In the genomic region with DNA sequence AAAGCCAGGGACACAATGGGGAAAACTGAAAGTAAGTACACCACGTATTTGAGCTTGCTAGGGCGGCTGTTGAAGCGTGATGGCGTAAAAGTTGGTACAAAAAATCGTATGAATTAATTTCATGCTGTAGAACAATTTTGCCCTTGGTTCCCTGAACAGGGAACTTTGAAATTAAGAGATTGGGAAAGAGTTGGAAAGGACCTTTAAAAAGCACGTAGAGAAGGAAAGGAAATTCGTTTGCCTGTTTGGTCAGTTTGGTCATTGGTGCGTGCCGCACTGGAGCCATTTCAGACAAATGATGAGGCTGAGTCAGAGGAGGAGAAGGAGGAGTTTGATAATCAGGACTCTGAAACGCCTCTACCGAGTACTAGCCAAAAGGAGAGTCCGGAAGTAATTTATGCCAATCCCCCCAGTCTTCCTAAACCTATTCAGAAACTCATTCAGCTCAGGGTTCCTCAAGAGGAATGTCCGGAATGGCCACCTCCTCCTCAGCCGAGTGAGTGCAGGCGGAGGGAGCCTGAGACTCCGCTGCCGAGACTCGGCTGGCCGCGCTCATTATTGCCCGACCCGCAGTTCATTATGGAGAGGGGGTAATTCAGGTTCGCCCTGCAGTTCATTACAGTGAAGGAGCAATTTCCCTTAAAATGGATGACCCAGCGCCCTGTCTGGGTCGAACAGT, we compare ENCODE assay signal across 8 cellular contexts. TPM values are rescaled to one million over a fixed set of nuclear protein-coding genes. Genes with fewer than 3 reads are reported as not detected.
DNase-seq lines count a peak whose midpoint lies in the region; ATAC-seq and TF ChIP-seq lines count a peak whose summit lies in the region.

No MANE protein-coding gene starts in this region.

- no peaks in the 10 kb centered on the region; the same call in 1 of the 2 replicates for H3K27me3 ChIP-seq in BJ (ENCODE audit: control insufficient read depth, insufficient read depth, low read length)

- DNase-seq in BJ (ENCODE audit: low read depth): peak; percentile 42
- peak; percentile 74 for DNase-seq in NOMO-1 treated with DMSO at 0.1 percent for 48 hours (lab: John Stamatoyannopoulos, UW; ENCODE audit: unreplicated experiment)
- peak; percentile 11 for DNase-seq in activated T-cell treated with anti-CD3 and anti-CD28 coated beads, Interleukin-2, amount 50 U/mL, for 4 hours
- peak; percentile 78 for DNase-seq in fibroblast of pulmonary artery (ENCODE audit: low read depth)
- no peak for DNase-seq in posterior vena cava (ENCODE audit: low spot score)

- H3K4me1 Mint-ChIP-seq in activated T-cell treated with anti-CD3 and anti-CD28 coated beads, Interleukin-2, amount 50 U/mL, for 4 hours (ENCODE audit: low read depth): peaks cover 10% of the 10 kb centered on the region
- H3K4me1 Mint-ChIP-seq in nephron: peaks cover 8% of the 10 kb centered on the region

- H3K9me3 Mint-ChIP-seq in activated T-cell treated with anti-CD3 and anti-CD28 coated beads, Interleukin-2, amount 50 U/mL, for 4 hours: no peaks in the 10 kb centered on the region
- H3K9me3 Mint-ChIP-seq in nephron: no peaks in the 10 kb centered on the region

- H3K27ac Mint-ChIP-seq in nephron: peak overlapping the region; percentile 89 to 98 (median 96)

- intact Hi-C loops in posterior vena cava (cut with DNase I): loop anchor here in 1 of 2 donors (10.0 kb wide), 1 partner anchor 706 kb away; a partner anchor contains a TSS

- TF ChIP-seq CTCF in BJ (IDR thresholded peaks at IDR 0.05; ENCODE audit: insufficient read depth, low read depth, low read length): no peak
- no peak for TF ChIP-seq CTCF in fibroblast of pulmonary artery (IDR thresholded peaks at IDR 0.05; ENCODE audit: low read length, missing control alignments)
- no peak for TF ChIP-seq CTCF in nephron (IDR thresholded peaks at IDR 0.05; ENCODE audit: unreplicated experiment in 3 of 3)

- H3K4me3 ChIP-seq in BJ (ENCODE audit: low read depth, low read length): peak overlapping the region; percentile 56
- peak overlapping the region; percentile 80 for H3K4me3 ChIP-seq in fibroblast of pulmonary artery (replicated peaks; ENCODE audit: low read depth, low read length)

- POLR2A ChIA-PET in BJ (lab: Charles Lee): interaction anchor here (0.6 kb wide), 2 partner anchors 41 to 706 kb away, joined by 3 read pairs; a partner anchor contains a TSS

- H3K4me3 Mint-ChIP-seq in activated T-cell treated with anti-CD3 and anti-CD28 coated beads, Interleukin-2, amount 50 U/mL, for 4 hours: peak overlapping the region; percentile 83
- peak overlapping the region; percentile 91 to 95 (median 91) for H3K4me3 Mint-ChIP-seq in nephron

- no peaks in the 10 kb centered on the region for H3K36me3 ChIP-seq in BJ (ENCODE audit: control insufficient read depth, insufficient read depth, low read length)

- no peaks in the 10 kb centered on the region for H3K36me3 Mint-ChIP-seq in activated T-cell treated with anti-CD3 and anti-CD28 coated beads, Interleukin-2, amount 50 U/mL, for 4 hours (ENCODE audit: insufficient read depth)
- no peaks in the 10 kb centered on the region for H3K36me3 Mint-ChIP-seq in nephron (ENCODE audit: low read depth)

- peaks cover 2% of the 10 kb centered on the region for H3K27me3 Mint-ChIP-seq in activated T-cell treated with anti-CD3 and anti-CD28 coated beads, Interleukin-2, amount 50 U/mL, for 4 hours (ENCODE audit: low read depth)
- H3K27me3 Mint-ChIP-seq in nephron (ENCODE audit: low read depth): no peaks in the 10 kb centered on the region

- ATAC-seq in GM18909 (IDR thresholded peaks at IDR 0.05; ENCODE audit: poor library complexity, unreplicated experiment) (peak; percentile 88), HG03095 (IDR thresholded peaks at IDR 0.05; ENCODE audit: unreplicated experiment) (peak; percentile 76)
- ATAC-seq in activated T-cell treated with anti-CD3 and anti-CD28 coated beads, Interleukin-2, amount 50 U/mL, for 4 hours: peak; percentile 85 to 86

- CTCF ChIA-PET in BJ (lab: Yijun Ruan, JAX): interaction anchor here (0.6 to 2.2 kb wide), 10 partner anchors 10 to 607 kb away, joined by 3 to 10 read pairs (median 3); partner anchors contain the start of gene ZNF391

RNA-seq across cellular contexts. Expression of gene PRSS16, which starts 59.2 kb away (rescaled TPM):
- polyA plus RNA-seq in BJ (2011; rRNA removed): 0.21 and 0.23 TPM in 2 replicates
- 0.21 TPM in 1 of 2 replicates, not detected in the other for polyA minus RNA-seq in BJ (2011; rRNA and poly(A)+ RNA removed)
- total RNA-seq in activated T-cell treated with anti-CD3 and anti-CD28 coated beads, Interleukin-2, amount 50 U/mL, for 4 hours: under 1 TPM; 0.15 to 0.63 (median 0.32) TPM
- under 1 TPM in 1 of 2 donors, not detected in 1; 0.28 TPM for total RNA-seq in posterior vena cava
